ENCODE assay signal across 1 cellular context in the genomic region with DNA sequence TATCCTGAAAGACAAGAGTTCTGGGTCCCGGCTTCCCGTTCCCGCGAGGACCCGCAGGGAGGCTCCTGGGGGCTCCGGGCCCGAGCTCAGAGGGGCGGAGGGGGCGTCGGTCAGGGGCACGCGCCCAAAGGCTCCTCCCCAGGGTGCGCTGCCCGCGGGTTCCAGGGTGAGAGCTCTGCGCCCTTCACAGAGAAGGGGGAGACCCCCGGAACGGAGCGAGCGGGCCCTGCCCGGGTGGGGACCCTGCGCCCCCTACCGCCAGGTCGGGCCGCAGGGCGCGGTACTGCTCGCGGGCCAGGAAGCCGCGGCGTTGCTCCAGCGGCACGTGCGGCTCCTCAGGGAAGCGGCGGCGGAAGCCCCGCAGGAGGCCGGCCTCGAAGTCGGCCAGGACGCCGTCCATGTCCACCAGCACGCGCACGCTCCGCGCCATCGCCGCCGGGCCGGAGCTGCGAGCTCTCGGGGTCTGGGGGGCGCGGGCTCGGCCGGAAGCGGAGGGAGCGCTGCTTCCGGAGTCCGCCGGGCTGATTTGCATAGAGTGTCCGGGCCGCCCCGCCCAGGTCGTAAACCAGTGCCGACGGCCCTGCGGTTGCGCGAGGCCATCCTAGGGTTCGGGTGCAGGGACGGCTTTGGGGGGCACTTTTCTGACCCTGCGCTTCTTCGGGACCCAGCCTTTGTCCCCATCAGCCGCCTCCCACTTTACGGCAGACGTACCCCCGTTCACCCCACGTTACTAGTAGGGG.
TF ChIP-seq lines count a peak whose summit lies in the region.

A gene (minus strand): TSS at position 465 of the 740 bp plus-strand sequence. CDS start 35 bp downstream, at position 430.

TF ChIP-seq in HepG2, 621 proteins besides CTCF, POLR2A, EP300 and RAD21 (continued from another document and continues in another):
- TF ChIP-seq, protein P1, sequence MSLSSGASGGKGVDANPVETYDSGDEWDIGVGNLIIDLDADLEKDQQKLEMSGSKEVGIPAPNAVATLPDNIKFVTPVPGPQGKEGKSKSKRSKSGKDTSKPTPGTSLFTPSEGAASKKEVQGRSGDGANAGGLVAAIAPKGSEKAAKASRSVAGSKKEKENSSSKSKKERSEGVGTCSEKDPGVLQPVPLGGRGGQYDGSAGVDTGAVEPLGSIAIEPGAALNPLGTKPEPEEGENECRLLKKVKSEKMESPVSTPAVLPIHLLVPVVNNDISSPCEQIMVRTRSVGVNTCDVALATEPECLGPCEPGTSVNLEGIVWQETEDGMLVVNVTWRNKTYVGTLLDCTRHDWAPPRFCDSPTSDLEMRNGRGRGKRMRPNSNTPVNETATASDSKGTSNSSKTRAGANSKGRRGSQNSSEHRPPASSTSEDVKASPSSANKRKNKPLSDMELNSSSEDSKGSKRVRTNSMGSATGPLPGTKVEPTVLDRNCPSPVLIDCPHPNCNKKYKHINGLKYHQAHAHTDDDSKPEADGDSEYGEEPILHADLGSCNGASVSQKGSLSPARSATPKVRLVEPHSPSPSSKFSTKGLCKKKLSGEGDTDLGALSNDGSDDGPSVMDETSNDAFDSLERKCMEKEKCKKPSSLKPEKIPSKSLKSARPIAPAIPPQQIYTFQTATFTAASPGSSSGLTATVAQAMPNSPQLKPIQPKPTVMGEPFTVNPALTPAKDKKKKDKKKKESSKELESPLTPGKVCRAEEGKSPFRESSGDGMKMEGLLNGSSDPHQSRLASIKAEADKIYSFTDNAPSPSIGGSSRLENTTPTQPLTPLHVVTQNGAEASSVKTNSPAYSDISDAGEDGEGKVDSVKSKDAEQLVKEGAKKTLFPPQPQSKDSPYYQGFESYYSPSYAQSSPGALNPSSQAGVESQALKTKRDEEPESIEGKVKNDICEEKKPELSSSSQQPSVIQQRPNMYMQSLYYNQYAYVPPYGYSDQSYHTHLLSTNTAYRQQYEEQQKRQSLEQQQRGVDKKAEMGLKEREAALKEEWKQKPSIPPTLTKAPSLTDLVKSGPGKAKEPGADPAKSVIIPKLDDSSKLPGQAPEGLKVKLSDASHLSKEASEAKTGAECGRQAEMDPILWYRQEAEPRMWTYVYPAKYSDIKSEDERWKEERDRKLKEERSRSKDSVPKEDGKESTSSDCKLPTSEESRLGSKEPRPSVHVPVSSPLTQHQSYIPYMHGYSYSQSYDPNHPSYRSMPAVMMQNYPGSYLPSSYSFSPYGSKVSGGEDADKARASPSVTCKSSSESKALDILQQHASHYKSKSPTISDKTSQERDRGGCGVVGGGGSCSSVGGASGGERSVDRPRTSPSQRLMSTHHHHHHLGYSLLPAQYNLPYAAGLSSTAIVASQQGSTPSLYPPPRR (CRISPR knock-in tag; IDR thresholded peaks at IDR 0.05; ENCODE audit: borderline replicate concordance) = no peak
- TF ChIP-seq NR2F1 (CRISPR knock-in tag; IDR thresholded peaks at IDR 0.05) (peak in 1 of 2 experiments; percentile 19; a peak in 1 of 4 replicates), ZNF260 (CRISPR knock-in tag; IDR thresholded peaks at IDR 0.05; ENCODE audit: borderline replicate concordance, low read depth) (no peak), ZNF572 (CRISPR knock-in tag; IDR thresholded peaks at IDR 0.05) (no peak), ZNF550 (CRISPR knock-in tag; IDR thresholded peaks at IDR 0.05; ENCODE audit: borderline replicate concordance) (no peak), PAWR (CRISPR knock-in tag; IDR thresholded peaks at IDR 0.05; ENCODE audit: borderline replicate concordance) (0 out of 2 replicates have a peak, but pooled peaks have one; percentile 44), ZFP36L2 (CRISPR knock-in tag; IDR thresholded peaks at IDR 0.05) (no peak), ZNF552 (CRISPR knock-in tag; IDR thresholded peaks at IDR 0.05; ENCODE audit: borderline replicate concordance) (peak; percentile 84; the same call in 1 of the 2 replicates), ZNF460 (CRISPR knock-in tag; IDR thresholded peaks at IDR 0.05; ENCODE audit: borderline replicate concordance) (no peak), ZKSCAN5 (CRISPR knock-in tag; IDR thresholded peaks at IDR 0.05) (no peak), ZSCAN29 (CRISPR knock-in tag; conservative IDR thresholded peaks at IDR 0.05) (peak; percentile 14; the same call in 1 of the 2 replicates), ZNF296 (CRISPR knock-in tag; conservative IDR thresholded peaks at IDR 0.05) (no peak), ELF4 (CRISPR knock-in tag; IDR thresholded peaks at IDR 0.05; ENCODE audit: borderline replicate concordance) (no peak), ZNF253 (CRISPR knock-in tag; IDR thresholded peaks at IDR 0.05; ENCODE audit: borderline replicate concordance) (peak; percentile 91), IRX3 (CRISPR knock-in tag; IDR thresholded peaks at IDR 0.05; ENCODE audit: borderline replicate concordance, low read depth) (peak; percentile 90; the same call in 1 of the 2 replicates), NCOR1 (IDR thresholded peaks at IDR 0.05; ENCODE audit: borderline replicate concordance, low read length) (no peak), GZF1 (CRISPR knock-in tag; IDR thresholded peaks at IDR 0.05) (no peak), MBD4 (IDR thresholded peaks at IDR 0.05; ENCODE audit: borderline replicate concordance, low read length) (no peak), CREM (IDR thresholded peaks at IDR 0.05) (no peak), CREM (CRISPR knock-in tag; IDR thresholded peaks at IDR 0.05) (no peak), ARNT (IDR thresholded peaks at IDR 0.05) (no peak), CBFB (CRISPR knock-in tag; IDR thresholded peaks at IDR 0.05) (peak; percentile 70), ZNF20 (CRISPR knock-in tag; IDR thresholded peaks at IDR 0.05) (no peak), ZNF773 (CRISPR knock-in tag; IDR thresholded peaks at IDR 0.05; ENCODE audit: borderline replicate concordance) (peak; percentile 94; the same call in 1 of the 2 replicates), SRSF1 (optimal IDR thresholded peaks at IDR 0.05; ENCODE audit: low read depth, low read length) (no peak), RFX1 (IDR thresholded peaks at IDR 0.05) (no peak), KDM2A (CRISPR knock-in tag; IDR thresholded peaks at IDR 0.05; ENCODE audit: borderline replicate concordance, low read depth) (peak; percentile 98), TCF7 (IDR thresholded peaks at IDR 0.05; ENCODE audit: low read depth) (no peak), TCF12 (IDR thresholded peaks at IDR 0.05) (no peak), TCF12 (CRISPR knock-in tag; IDR thresholded peaks at IDR 0.05) (peak; percentile 87), HOXA9 (CRISPR knock-in tag; IDR thresholded peaks at IDR 0.05; ENCODE audit: borderline replicate concordance) (no peak; the same call in 1 of the 2 replicates), ZNF724P (CRISPR knock-in tag; IDR thresholded peaks at IDR 0.05; ENCODE audit: borderline replicate concordance) (peak; percentile 80; the same call in 1 of the 2 replicates), ZNF33B (CRISPR knock-in tag; IDR thresholded peaks at IDR 0.05) (0 out of 2 replicates have a peak, but pooled peaks have one; percentile 42), SIX1 (CRISPR knock-in tag; IDR thresholded peaks at IDR 0.05; ENCODE audit: borderline replicate concordance) (no peak; the same call in 1 of the 2 replicates), ATF1 (CRISPR knock-in tag; IDR thresholded peaks at IDR 0.05) (no peak), ZNF839 (CRISPR knock-in tag; IDR thresholded peaks at IDR 0.05; ENCODE audit: borderline replicate concordance) (no peak), ZNF230 (CRISPR knock-in tag; IDR thresholded peaks at IDR 0.05) (0 out of 2 replicates have a peak, but pooled peaks have one; percentile 30), FOXK1 (CRISPR knock-in tag; IDR thresholded peaks at IDR 0.05; ENCODE audit: borderline replicate concordance, low read depth) (peak; percentile 32; the same call in 1 of the 2 replicates), EZH2 (conservative IDR thresholded peaks at IDR 0.05; ENCODE audit: low read depth, low read length) (no peak), FOSL2 (CRISPR knock-in tag; IDR thresholded peaks at IDR 0.05) (peak; percentile 18; the same call in 1 of the 2 replicates), MATR3 (CRISPR knock-in tag; IDR thresholded peaks at IDR 0.05) (no peak), TBL1XR1 (IDR thresholded peaks at IDR 0.05; ENCODE audit: borderline replicate concordance, low read length, partially characterized antibody) (no peak), TBX3 (IDR thresholded peaks at IDR 0.05; ENCODE audit: borderline replicate concordance) (no peak), ZNF614 (CRISPR knock-in tag; IDR thresholded peaks at IDR 0.05; ENCODE audit: borderline replicate concordance) (peak; percentile 41; the same call in 1 of the 2 replicates), ZNF883 (CRISPR knock-in tag; IDR thresholded peaks at IDR 0.05; ENCODE audit: not compliant biosample characterization) (peak; percentile 97), ZNF546 (CRISPR knock-in tag; conservative IDR thresholded peaks at IDR 0.05) (peak; percentile 86), POLR2G (IDR thresholded peaks at IDR 0.05; ENCODE audit: low read depth, low read length) (peak; percentile 98), SIN3A (IDR thresholded peaks at IDR 0.05; ENCODE audit: borderline replicate concordance, low read depth, low read length) (0 out of 2 replicates have a peak, but pooled peaks have one; percentile 81), SOX13 (IDR thresholded peaks at IDR 0.05) (no peak), SOX13 (CRISPR knock-in tag; conservative IDR thresholded peaks at IDR 0.05 in 1 of 2, IDR thresholded peaks at IDR 0.05 in 1 of 2) (no peak)
- TF ChIP-seq, protein P2, sequence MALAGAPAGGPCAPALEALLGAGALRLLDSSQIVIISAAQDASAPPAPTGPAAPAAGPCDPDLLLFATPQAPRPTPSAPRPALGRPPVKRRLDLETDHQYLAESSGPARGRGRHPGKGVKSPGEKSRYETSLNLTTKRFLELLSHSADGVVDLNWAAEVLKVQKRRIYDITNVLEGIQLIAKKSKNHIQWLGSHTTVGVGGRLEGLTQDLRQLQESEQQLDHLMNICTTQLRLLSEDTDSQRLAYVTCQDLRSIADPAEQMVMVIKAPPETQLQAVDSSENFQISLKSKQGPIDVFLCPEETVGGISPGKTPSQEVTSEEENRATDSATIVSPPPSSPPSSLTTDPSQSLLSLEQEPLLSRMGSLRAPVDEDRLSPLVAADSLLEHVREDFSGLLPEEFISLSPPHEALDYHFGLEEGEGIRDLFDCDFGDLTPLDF (CRISPR knock-in tag; IDR thresholded peaks at IDR 0.05) = peak; percentile 64
- TF ChIP-seq, protein P3, sequence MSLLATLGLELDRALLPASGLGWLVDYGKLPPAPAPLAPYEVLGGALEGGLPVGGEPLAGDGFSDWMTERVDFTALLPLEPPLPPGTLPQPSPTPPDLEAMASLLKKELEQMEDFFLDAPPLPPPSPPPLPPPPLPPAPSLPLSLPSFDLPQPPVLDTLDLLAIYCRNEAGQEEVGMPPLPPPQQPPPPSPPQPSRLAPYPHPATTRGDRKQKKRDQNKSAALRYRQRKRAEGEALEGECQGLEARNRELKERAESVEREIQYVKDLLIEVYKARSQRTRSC (CRISPR knock-in tag; IDR thresholded peaks at IDR 0.05; ENCODE audit: low read depth) = peak; percentile 46; the same call in 1 of the 2 replicates
- TF ChIP-seq, protein P4, sequence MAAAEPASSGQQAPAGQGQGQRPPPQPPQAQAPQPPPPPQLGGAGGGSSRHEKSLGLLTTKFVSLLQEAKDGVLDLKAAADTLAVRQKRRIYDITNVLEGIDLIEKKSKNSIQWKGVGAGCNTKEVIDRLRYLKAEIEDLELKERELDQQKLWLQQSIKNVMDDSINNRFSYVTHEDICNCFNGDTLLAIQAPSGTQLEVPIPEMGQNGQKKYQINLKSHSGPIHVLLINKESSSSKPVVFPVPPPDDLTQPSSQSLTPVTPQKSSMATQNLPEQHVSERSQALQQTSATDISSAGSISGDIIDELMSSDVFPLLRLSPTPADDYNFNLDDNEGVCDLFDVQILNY (CRISPR knock-in tag; conservative IDR thresholded peaks at IDR 0.05) = 0 out of 2 replicates have a peak, but pooled peaks have one; percentile 47
- TF ChIP-seq, protein P5, sequence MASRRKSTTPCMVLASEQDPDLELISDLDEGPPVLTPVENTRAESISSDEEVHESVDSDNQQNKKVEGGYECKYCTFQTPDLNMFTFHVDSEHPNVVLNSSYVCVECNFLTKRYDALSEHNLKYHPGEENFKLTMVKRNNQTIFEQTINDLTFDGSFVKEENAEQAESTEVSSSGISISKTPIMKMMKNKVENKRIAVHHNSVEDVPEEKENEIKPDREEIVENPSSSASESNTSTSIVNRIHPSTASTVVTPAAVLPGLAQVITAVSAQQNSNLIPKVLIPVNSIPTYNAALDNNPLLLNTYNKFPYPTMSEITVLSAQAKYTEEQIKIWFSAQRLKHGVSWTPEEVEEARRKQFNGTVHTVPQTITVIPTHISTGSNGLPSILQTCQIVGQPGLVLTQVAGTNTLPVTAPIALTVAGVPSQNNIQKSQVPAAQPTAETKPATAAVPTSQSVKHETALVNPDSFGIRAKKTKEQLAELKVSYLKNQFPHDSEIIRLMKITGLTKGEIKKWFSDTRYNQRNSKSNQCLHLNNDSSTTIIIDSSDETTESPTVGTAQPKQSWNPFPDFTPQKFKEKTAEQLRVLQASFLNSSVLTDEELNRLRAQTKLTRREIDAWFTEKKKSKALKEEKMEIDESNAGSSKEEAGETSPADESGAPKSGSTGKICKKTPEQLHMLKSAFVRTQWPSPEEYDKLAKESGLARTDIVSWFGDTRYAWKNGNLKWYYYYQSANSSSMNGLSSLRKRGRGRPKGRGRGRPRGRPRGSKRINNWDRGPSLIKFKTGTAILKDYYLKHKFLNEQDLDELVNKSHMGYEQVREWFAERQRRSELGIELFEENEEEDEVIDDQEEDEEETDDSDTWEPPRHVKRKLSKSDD (CRISPR knock-in tag; IDR thresholded peaks at IDR 0.05; ENCODE audit: low read depth) = no peak; the same call in none of the 2 replicates
- TF ChIP-seq, protein P6, sequence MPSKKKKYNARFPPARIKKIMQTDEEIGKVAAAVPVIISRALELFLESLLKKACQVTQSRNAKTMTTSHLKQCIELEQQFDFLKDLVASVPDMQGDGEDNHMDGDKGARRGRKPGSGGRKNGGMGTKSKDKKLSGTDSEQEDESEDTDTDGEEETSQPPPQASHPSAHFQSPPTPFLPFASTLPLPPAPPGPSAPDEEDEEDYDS (CRISPR knock-in tag; IDR thresholded peaks at IDR 0.05) = peak; percentile 79
- TF ChIP-seq, protein P7, sequence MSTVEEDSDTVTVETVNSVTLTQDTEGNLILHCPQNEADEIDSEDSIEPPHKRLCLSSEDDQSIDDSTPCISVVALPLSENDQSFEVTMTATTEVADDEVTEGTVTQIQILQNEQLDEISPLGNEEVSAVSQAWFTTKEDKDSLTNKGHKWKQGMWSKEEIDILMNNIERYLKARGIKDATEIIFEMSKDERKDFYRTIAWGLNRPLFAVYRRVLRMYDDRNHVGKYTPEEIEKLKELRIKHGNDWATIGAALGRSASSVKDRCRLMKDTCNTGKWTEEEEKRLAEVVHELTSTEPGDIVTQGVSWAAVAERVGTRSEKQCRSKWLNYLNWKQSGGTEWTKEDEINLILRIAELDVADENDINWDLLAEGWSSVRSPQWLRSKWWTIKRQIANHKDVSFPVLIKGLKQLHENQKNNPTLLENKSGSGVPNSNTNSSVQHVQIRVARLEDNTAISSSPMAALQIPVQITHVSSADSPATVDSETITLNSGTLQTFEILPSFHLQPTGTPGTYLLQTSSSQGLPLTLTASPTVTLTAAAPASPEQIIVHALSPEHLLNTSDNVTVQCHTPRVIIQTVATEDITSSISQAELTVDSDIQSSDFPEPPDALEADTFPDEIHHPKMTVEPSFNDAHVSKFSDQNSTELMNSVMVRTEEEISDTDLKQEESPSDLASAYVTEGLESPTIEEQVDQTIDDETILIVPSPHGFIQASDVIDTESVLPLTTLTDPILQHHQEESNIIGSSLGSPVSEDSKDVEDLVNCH (CRISPR knock-in tag; IDR thresholded peaks at IDR 0.05) = no peak
- TF ChIP-seq, protein P8, sequence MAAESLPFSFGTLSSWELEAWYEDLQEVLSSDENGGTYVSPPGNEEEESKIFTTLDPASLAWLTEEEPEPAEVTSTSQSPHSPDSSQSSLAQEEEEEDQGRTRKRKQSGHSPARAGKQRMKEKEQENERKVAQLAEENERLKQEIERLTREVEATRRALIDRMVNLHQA (CRISPR knock-in tag; IDR thresholded peaks at IDR 0.05) = no peak
